1 cellular context compared by ENCODE assay signal in genomic region chr11:120304526-120304925, GRCh38.
TF ChIP-seq lines count a peak whose summit lies in the region.

No MANE protein-coding gene starts in this region.

TF ChIP-seq in A549, 52 proteins besides CTCF, POLR2A, EP300 and RAD21 (continued from another document):
- TF ChIP-seq, protein P1, sequence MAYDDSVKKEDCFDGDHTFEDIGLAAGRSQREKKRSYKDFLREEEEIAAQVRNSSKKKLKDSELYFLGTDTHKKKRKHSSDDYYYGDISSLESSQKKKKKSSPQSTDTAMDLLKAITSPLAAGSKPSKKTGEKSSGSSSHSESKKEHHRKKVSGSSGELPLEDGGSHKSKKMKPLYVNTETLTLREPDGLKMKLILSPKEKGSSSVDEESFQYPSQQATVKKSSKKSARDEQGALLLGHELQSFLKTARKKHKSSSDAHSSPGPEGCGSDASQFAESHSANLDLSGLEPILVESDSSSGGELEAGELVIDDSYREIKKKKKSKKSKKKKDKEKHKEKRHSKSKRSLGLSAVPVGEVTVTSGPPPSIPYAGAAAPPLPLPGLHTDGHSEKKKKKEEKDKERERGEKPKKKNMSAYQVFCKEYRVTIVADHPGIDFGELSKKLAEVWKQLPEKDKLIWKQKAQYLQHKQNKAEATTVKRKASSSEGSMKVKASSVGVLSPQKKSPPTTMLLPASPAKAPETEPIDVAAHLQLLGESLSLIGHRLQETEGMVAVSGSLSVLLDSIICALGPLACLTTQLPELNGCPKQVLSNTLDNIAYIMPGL (CRISPR knock-in tag; IDR thresholded peaks at IDR 0.05; ENCODE audit: borderline replicate concordance), result no peak
